17 cellular contexts compared by ENCODE assay signal in the genomic region with DNA sequence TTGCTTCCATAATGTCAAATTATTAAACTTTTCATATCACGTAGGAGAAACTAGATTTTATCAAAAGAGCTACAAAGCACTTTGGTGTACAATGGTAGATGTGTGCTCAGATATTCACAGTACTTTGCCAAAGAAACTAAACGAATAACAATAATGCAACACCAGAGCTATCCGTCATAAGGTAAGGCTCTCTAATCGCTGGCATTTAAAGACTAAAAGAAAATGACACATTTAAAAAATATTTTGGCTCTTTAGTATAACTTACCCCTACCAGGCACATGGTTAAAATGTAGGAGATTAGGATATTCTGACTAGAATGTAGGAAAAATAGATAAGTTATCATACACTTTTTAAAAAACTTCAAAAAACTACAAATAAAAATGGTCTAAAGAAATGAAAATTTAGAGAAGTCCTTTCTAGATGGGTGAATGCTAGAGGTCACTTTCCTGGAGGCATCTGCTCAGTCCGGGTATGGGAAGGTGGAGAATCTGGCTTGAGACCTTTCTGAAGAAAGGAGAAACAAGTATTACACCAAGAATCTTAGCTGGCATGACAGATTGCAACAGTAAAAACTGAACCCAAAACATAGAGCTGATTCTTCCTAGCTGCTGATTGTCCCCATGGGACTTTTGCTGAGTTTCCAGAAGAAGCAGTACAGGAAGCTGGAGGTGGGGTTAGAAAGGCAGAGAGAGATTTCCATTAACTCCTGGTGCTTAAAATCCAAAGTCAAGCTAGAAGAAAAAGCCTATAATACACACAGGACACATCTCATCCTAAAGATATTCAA.
A peak's percentile ranks its signal among the peaks of the same experiment; 100 is the strongest.
DNase-seq lines count a peak whose midpoint lies in the region; ATAC-seq, FAIRE-seq and TF ChIP-seq lines count a peak whose summit lies in the region.
"Had no signal": no experiment of that assay in that cellular context is flagged by ENCODE, and none has a peak within 500 bp of the region (broad histone marks: within the 10 kb centered on the region; RNA-seq: fewer than 3 reads in every experiment).

No MANE protein-coding gene starts in this region.

- H3K36me3 ChIP-seq in ACC112 (ENCODE audit: insufficient read depth, low read length) (no peaks in the 10 kb centered on the region), astrocyte (ENCODE audit: insufficient read depth, low read length) (no peaks in the 10 kb centered on the region), left ventricle myocardium inferior (no peaks in the 10 kb centered on the region)
- H3K36me3 ChIP-seq: vagina had no signal

- H3K27ac ChIP-seq in ACC112 (ENCODE audit: low read depth, low read length), result peak overlapping the region; percentile 53
- H3K27ac ChIP-seq in astrocyte (ENCODE audit: low read depth, low read length), result no peak overlapping the region
- peak overlapping the region; percentile 13 for H3K27ac ChIP-seq in left ventricle myocardium inferior (replicated peaks)
- H3K27ac ChIP-seq: vagina had no signal

- no peak overlapping the region for H3K9ac ChIP-seq in astrocyte (ENCODE audit: low read length)

- H3K4me1 Mint-ChIP-seq in astrocyte (ENCODE audit: low read depth, unreplicated experiment), result no peaks in the 10 kb centered on the region
- no peaks in the 10 kb centered on the region for H3K4me1 Mint-ChIP-seq in activated T-cell treated with anti-CD3 and anti-CD28 coated beads, Interleukin-2, amount 50 U/mL, for 72 hours (ENCODE audit: low read depth)

- H3K27ac Mint-ChIP-seq in astrocyte (ENCODE audit: unreplicated experiment), result no peak overlapping the region
- no peak overlapping the region for H3K27ac Mint-ChIP-seq in activated T-cell treated with anti-CD3 and anti-CD28 coated beads, Interleukin-2, amount 50 U/mL, for 72 hours
- H3K27ac Mint-ChIP-seq: stimulated activated naive CD8-positive, alpha-beta T cell treated with anti-CD3 and anti-CD28 coated beads, Interleukin-15, Interleukin-2, amounts not matched to agents 100 ng/mL and 50 ng/mL, for 24 hours had no signal

- H3K27me3 ChIP-seq in ACC112 (ENCODE audit: insufficient read depth, low read length), result no peaks in the 10 kb centered on the region
- no peaks in the 10 kb centered on the region for H3K27me3 ChIP-seq in astrocyte (ENCODE audit: insufficient read depth, low read length)
- no peaks in the 10 kb centered on the region for H3K27me3 ChIP-seq in left ventricle myocardium inferior (ENCODE audit: low read depth)
- H3K27me3 ChIP-seq: vagina had no signal

- H3K9me3 ChIP-seq in astrocyte (ENCODE audit: insufficient read depth, low read depth, low read length) (no peaks in the 10 kb centered on the region), left ventricle myocardium inferior (replicated peaks) (peaks cover 5% of the 10 kb centered on the region)
- H3K9me3 ChIP-seq: vagina had no signal

- peaks cover 2% of the 10 kb centered on the region for H3K36me3 Mint-ChIP-seq in astrocyte (ENCODE audit: low read depth, unreplicated experiment)
- peaks cover under 1 to 2% of the 10 kb centered on the region in 2 donors for H3K36me3 Mint-ChIP-seq in activated T-cell treated with anti-CD3 and anti-CD28 coated beads, Interleukin-2, amount 50 U/mL, for 72 hours (ENCODE audit: insufficient read depth in 2 of 2)

- no peak for FAIRE-seq in astrocyte (lab: Jason Lieb, UNC)
- FAIRE-seq: D721Med had no signal

- H3K4me1 ChIP-seq in ACC112 (ENCODE audit: control insufficient read depth, insufficient read depth, low read length, unreplicated experiment), result peaks cover 21% of the 10 kb centered on the region
- no peaks in the 10 kb centered on the region for H3K4me1 ChIP-seq in astrocyte (ENCODE audit: insufficient read depth, low read length)
- peaks cover 37% of the 10 kb centered on the region for H3K4me1 ChIP-seq in left ventricle myocardium inferior

- DNase-seq in GM04503 (ENCODE audit: low read depth), result peak; percentile 42
- DNase-seq in astrocyte (ENCODE audit: low read depth), result peak; percentile 15
- DNase-seq in left ventricle myocardium inferior, result no peak
- DNase-seq in activated T-cell treated with anti-CD3 and anti-CD28 coated beads, Interleukin-2, amount 50 U/mL, for 72 hours, result no peak
- no peak for DNase-seq in T-helper 2 cell
- no peak for DNase-seq in posterior vena cava (ENCODE audit: low spot score)
- DNase-seq: activated CD4-positive, alpha-beta T cell treated with anti-CD3 and anti-CD28 coated beads, Interleukin-2, amount 50 U/mL, for 48 hours; head of caudate nucleus; Karpas-422; NCI-H146; NCI-H510A treated with DMSO at 0.1 percent for 48 hours; posterior cingulate gyrus had no signal

- H4K20me1 ChIP-seq in astrocyte (ENCODE audit: insufficient read depth, low read length), result no peaks in the 10 kb centered on the region

- H3K4me3 ChIP-seq in ACC112 (ENCODE audit: low read depth, low read length) (no peak overlapping the region), astrocyte (ENCODE audit: insufficient read depth, low read depth, low read length) (no peak overlapping the region), left ventricle myocardium inferior (peak overlapping the region; percentile 26)
- H3K4me3 ChIP-seq: vagina had no signal

- intact Hi-C loops in left ventricle myocardium inferior (cut with micrococcal nuclease), result no loop called here
- intact Hi-C loops in posterior vena cava (cut with DNase I), result no loop called here

- no peaks in the 10 kb centered on the region for H3K27me3 Mint-ChIP-seq in astrocyte (ENCODE audit: low read depth, unreplicated experiment)
- H3K27me3 Mint-ChIP-seq in activated T-cell treated with anti-CD3 and anti-CD28 coated beads, Interleukin-2, amount 50 U/mL, for 72 hours (ENCODE audit: low read depth), result no peaks in the 10 kb centered on the region
- H3K27me3 Mint-ChIP-seq: stimulated activated naive CD8-positive, alpha-beta T cell treated with anti-CD3 and anti-CD28 coated beads, Interleukin-15, Interleukin-2, amounts not matched to agents 100 ng/mL and 50 ng/mL, for 24 hours had no signal

- no peak for TF ChIP-seq CTCF in astrocyte (IDR thresholded peaks at IDR 0.05; ENCODE audit: insufficient read depth, low read depth, low read length)
- no peak for TF ChIP-seq CTCF in left ventricle myocardium inferior (IDR thresholded peaks at IDR 0.05; ENCODE audit: borderline replicate concordance)

- no peaks in the 10 kb centered on the region for H3K9me3 Mint-ChIP-seq in astrocyte (ENCODE audit: unreplicated experiment)
- peaks cover under 1% of the 10 kb centered on the region in 2 donors for H3K9me3 Mint-ChIP-seq in activated T-cell treated with anti-CD3 and anti-CD28 coated beads, Interleukin-2, amount 50 U/mL, for 72 hours

- H3K4me2 ChIP-seq in astrocyte (ENCODE audit: low read length), result peak overlapping the region; percentile 1

- H3K4me3 Mint-ChIP-seq in astrocyte (ENCODE audit: unreplicated experiment), result no peak overlapping the region
- no peak overlapping the region for H3K4me3 Mint-ChIP-seq in activated T-cell treated with anti-CD3 and anti-CD28 coated beads, Interleukin-2, amount 50 U/mL, for 72 hours
- H3K4me3 Mint-ChIP-seq: stimulated activated naive CD8-positive, alpha-beta T cell treated with anti-CD3 and anti-CD28 coated beads, Interleukin-15, Interleukin-2, amounts not matched to agents 100 ng/mL and 50 ng/mL, for 24 hours had no signal

- ATAC-seq in GM19397 (IDR thresholded peaks at IDR 0.05; ENCODE audit: unreplicated experiment), result no peak
- no peak for ATAC-seq in activated T-cell treated with anti-CD3 and anti-CD28 coated beads, Interleukin-2, amount 50 U/mL, for 72 hours (replicated peaks in 1 of 2)

- H3K79me2 ChIP-seq in ACC112 (ENCODE audit: control insufficient read depth, insufficient read depth, low read length, unreplicated experiment), result no peaks in the 10 kb centered on the region
- no peaks in the 10 kb centered on the region for H3K79me2 ChIP-seq in astrocyte (ENCODE audit: insufficient read depth, low read length)

- peak overlapping the region; percentile 53 for H2AFZ ChIP-seq in ACC112 (ENCODE audit: low read length, unreplicated experiment)
- H2AFZ ChIP-seq in astrocyte (ENCODE audit: low read depth, low read length), result no peak overlapping the region

Comparison
In these comparisons a context has a peak if more than half of its experiments do, and no peak if none do; other contexts are left out.
1. DNase-seq: peak in GM04503 (single experiment) and astrocyte (single experiment); none in left ventricle myocardium inferior (single experiment), activated T-cell treated with anti-CD3 and anti-CD28 coated beads, Interleukin-2, amount 50 U/mL, for 72 hours (0 of 2), T-helper 2 cell (0 of 5) and posterior vena cava (single experiment).